1 cellular context compared by ENCODE assay signal in genomic region chr3:124688580-124689454, GRCh38.
TF ChIP-seq lines count a peak whose summit lies in the region.

No MANE protein-coding gene starts in this region.

TF ChIP-seq in WTC11, 78 proteins besides CTCF, POLR2A, EP300 and RAD21 (continued from another document):
- TF ChIP-seq FOXP4 (CRISPR knock-in tag; IDR thresholded peaks at IDR 0.05) (no peak), USF2 (CRISPR knock-in tag; IDR thresholded peaks at IDR 0.05) (no peak), ZNF219 (CRISPR knock-in tag; IDR thresholded peaks at IDR 0.05; ENCODE audit: borderline replicate concordance) (no peak), E2F4 (CRISPR knock-in tag; IDR thresholded peaks at IDR 0.05; ENCODE audit: borderline replicate concordance, low read depth) (no peak), ETV6 (CRISPR knock-in tag; IDR thresholded peaks at IDR 0.05) (no peak), ZNF416 (CRISPR knock-in tag; IDR thresholded peaks at IDR 0.05) (no peak), ZNF281 (CRISPR knock-in tag; IDR thresholded peaks at IDR 0.05) (no peak), ZNF423 (CRISPR knock-in tag; IDR thresholded peaks at IDR 0.05) (no peak), E2F1 (CRISPR knock-in tag; IDR thresholded peaks at IDR 0.05) (no peak), SP1 (CRISPR knock-in tag; conservative IDR thresholded peaks at IDR 0.05) (no peak), ZNF532 (CRISPR knock-in tag; IDR thresholded peaks at IDR 0.05; ENCODE audit: borderline replicate concordance) (no peak), TP53 (CRISPR knock-in tag; IDR thresholded peaks at IDR 0.05) (no peak)
